In genomic region chr7:47255007-47255406, GRCh38 we compare ENCODE assay signal across 12 cellular contexts.
DNase-seq lines count a peak whose midpoint lies in the region; ATAC-seq, FAIRE-seq and TF ChIP-seq lines count a peak whose summit lies in the region.
"Had no signal": no experiment of that assay in that cellular context is flagged by ENCODE, and none has a peak within 500 bp of the region (broad histone marks: within the 10 kb centered on the region; RNA-seq: fewer than 3 reads in every experiment).

No MANE protein-coding gene starts in this region.

- H3K27ac Mint-ChIP-seq in astrocyte (ENCODE audit: unreplicated experiment) (no peak overlapping the region), T-helper 17 cell (no peak overlapping the region)
- peak overlapping the region in 1 of 10 donors; percentile 44 for H3K27ac Mint-ChIP-seq in naive thymus-derived CD8-positive, alpha-beta T cell
- H3K27ac Mint-ChIP-seq: activated CD4-positive, alpha-beta memory T cell treated with anti-CD3 and anti-CD28 coated beads, Interleukin-2, amount 10 ng/mL, durations not matched to agents 7 days and 5 days; CD4-positive, alpha-beta memory T cell had no signal

- H3K4me2 ChIP-seq in SK-N-SH (peak overlapping the region; percentile 88; the same call in 1 of the 2 replicates), astrocyte (ENCODE audit: low read length) (peak overlapping the region; percentile 97)

- no peak overlapping the region for H3K27ac ChIP-seq in SK-N-SH (ENCODE audit: low read depth in 2 of 2, low read length in 1 of 2)
- H3K27ac ChIP-seq in astrocyte (ENCODE audit: low read depth, low read length) = no peak overlapping the region
- peak overlapping the region; percentile 85 to 87 (median 86) for H3K27ac ChIP-seq in transverse colon

- in situ Hi-C loops in transverse colon (cut with MboI; ENCODE audit: low pct_ligation_motif_present in 1 of 4, low pct_unique_long_range_greater_than_20kb in 1 of 4, low sequenced_read_pairs in 3 of 4) = loop anchor here in 1 of 4 donors (25.0 kb wide), 1 partner anchor 182 kb away; no protein-coding TSS in a partner anchor

- POLR2A ChIA-PET in SK-N-SH (lab: Yijun Ruan, JAX) = no interaction called here
- POLR2A ChIA-PET in naive thymus-derived CD8-positive, alpha-beta T cell (lab: Charles Lee) = no interaction called here

- H3K9me3 Mint-ChIP-seq in astrocyte (ENCODE audit: unreplicated experiment) = peaks cover 4% of the 10 kb centered on the region
- peaks cover 0 to 10% (median 2%) of the 10 kb centered on the region in 9 donors for H3K9me3 Mint-ChIP-seq in naive thymus-derived CD8-positive, alpha-beta T cell
- H3K9me3 Mint-ChIP-seq: activated CD4-positive, alpha-beta memory T cell treated with anti-CD3 and anti-CD28 coated beads, Interleukin-2, amount 10 ng/mL, durations not matched to agents 7 days and 5 days had no signal

- H3K9me3 ChIP-seq in SK-N-SH (no peaks in the 10 kb centered on the region), astrocyte (ENCODE audit: insufficient read depth, low read depth, low read length) (no peaks in the 10 kb centered on the region), transverse colon (no peaks in the 10 kb centered on the region), T-helper 17 cell (ENCODE audit: control insufficient read depth, low read length, poor library complexity, severe bottlenecking) (no peaks in the 10 kb centered on the region)
- H3K9me3 ChIP-seq: thoracic aorta had no signal

- intact Hi-C loops in transverse colon (cut with DNase I; ENCODE audit: low total_unique reads) = no loop called here

- no peaks in the 10 kb centered on the region for H3K9me2 ChIP-seq in SK-N-SH

- no peak overlapping the region for H3K4me3 Mint-ChIP-seq in astrocyte (ENCODE audit: unreplicated experiment)
- H3K4me3 Mint-ChIP-seq in naive thymus-derived CD8-positive, alpha-beta T cell = peak overlapping the region in 6 of 10 donors; percentile 66 to 79 (median 76)
- no peak overlapping the region for H3K4me3 Mint-ChIP-seq in T-helper 17 cell
- H3K4me3 Mint-ChIP-seq: activated CD4-positive, alpha-beta memory T cell treated with anti-CD3 and anti-CD28 coated beads, Interleukin-2, amount 10 ng/mL, durations not matched to agents 7 days and 5 days had no signal

- H3K36me3 ChIP-seq in SK-N-SH (replicated peaks in 1 of 2; ENCODE audit: control insufficient read depth in 1 of 2, insufficient read depth in 2 of 2, low read length in 1 of 2) (no peaks in the 10 kb centered on the region), astrocyte (ENCODE audit: insufficient read depth, low read length) (no peaks in the 10 kb centered on the region), transverse colon (no peaks in the 10 kb centered on the region)
- H3K36me3 ChIP-seq: thoracic aorta had no signal

- CTCF ChIA-PET in SK-N-SH (lab: Yijun Ruan, JAX) = interaction anchor here (0.6 to 7.0 kb wide), 14 partner anchors 10 to 1335 kb away, joined by 3 to 139 read pairs (median 4); no protein-coding TSS in a partner anchor

- H4K20me1 ChIP-seq in SK-N-SH (ENCODE audit: insufficient read depth) (no peaks in the 10 kb centered on the region), astrocyte (ENCODE audit: insufficient read depth, low read length) (no peaks in the 10 kb centered on the region)

- H3K4me1 Mint-ChIP-seq in astrocyte (ENCODE audit: low read depth, unreplicated experiment) = peaks cover 23% of the 10 kb centered on the region
- peaks cover 9 to 27% (median 20%) of the 10 kb centered on the region in 4 donors for H3K4me1 Mint-ChIP-seq in naive thymus-derived CD8-positive, alpha-beta T cell
- peaks cover 4% of the 10 kb centered on the region for H3K4me1 Mint-ChIP-seq in T-helper 17 cell

- TF ChIP-seq EP300 in SK-N-SH (IDR thresholded peaks at IDR 0.05; ENCODE audit: borderline replicate concordance in 1 of 2, low read depth in 1 of 2, low read length in 1 of 2) (no peak), transverse colon (IDR thresholded peaks at IDR 0.05; ENCODE audit: low read depth) (no peak)

- no peak overlapping the region for H3K4me3 ChIP-seq in SK-N-SH (ENCODE audit: low read depth in 2 of 2, low read length in 1 of 2)
- H3K4me3 ChIP-seq in astrocyte (ENCODE audit: insufficient read depth, low read depth, low read length) = no peak overlapping the region
- H3K4me3 ChIP-seq in transverse colon = no peak overlapping the region

- peaks cover 4 to 14% of the 10 kb centered on the region in 2 experiments; a peak in 2 of 4 replicates for H3K4me1 ChIP-seq in SK-N-SH (ENCODE audit: control insufficient read depth in 1 of 2, insufficient read depth in 2 of 2, low read depth in 1 of 2, low read length in 1 of 2)
- H3K4me1 ChIP-seq in astrocyte (ENCODE audit: insufficient read depth, low read length) = peaks cover 9% of the 10 kb centered on the region
- peaks cover 5 to 26% (median 13%) of the 10 kb centered on the region in 4 donors for H3K4me1 ChIP-seq in transverse colon

- no peak for TF ChIP-seq POLR2A in transverse colon (IDR thresholded peaks at IDR 0.05)

- no peak for TF ChIP-seq RAD21 in SK-N-SH (IDR thresholded peaks at IDR 0.05; ENCODE audit: low read length)

- H3K9ac ChIP-seq in SK-N-SH (no peak overlapping the region), astrocyte (ENCODE audit: low read length) (no peak overlapping the region)

- H3F3A ChIP-seq in SK-N-SH (replicated peaks; ENCODE audit: insufficient read depth) = no peaks in the 10 kb centered on the region

- no peak for DNase-seq in SK-N-SH
- DNase-seq in astrocyte (ENCODE audit: low read depth) = no peak
- DNase-seq in naive thymus-derived CD8-positive, alpha-beta T cell = no peak
- no peak for DNase-seq in transverse colon
- no peak for DNase-seq in NCI-H748 (lab: John Stamatoyannopoulos, UW; ENCODE audit: unreplicated experiment)
- DNase-seq in activated CD4-positive, alpha-beta T cell treated with anti-CD3 and anti-CD28 coated beads, Interleukin-2, amount 50 U/mL, for 48 hours = no peak
- no peak for DNase-seq in T-helper 17 cell
- DNase-seq: NCI-H2029 treated with DMSO at 0.1 percent for 48 hours had no signal

- H3K79me2 ChIP-seq in SK-N-SH (ENCODE audit: insufficient read depth) = no peaks in the 10 kb centered on the region
- no peaks in the 10 kb centered on the region for H3K79me2 ChIP-seq in astrocyte (ENCODE audit: insufficient read depth, low read length)

- no peak for FAIRE-seq in astrocyte (lab: Jason Lieb, UNC)

- peaks cover 18% of the 10 kb centered on the region for H3K27me3 Mint-ChIP-seq in astrocyte (ENCODE audit: low read depth, unreplicated experiment)
- H3K27me3 Mint-ChIP-seq in naive thymus-derived CD8-positive, alpha-beta T cell = peaks cover 11 to 53% (median 34%) of the 10 kb centered on the region in 5 donors
- peaks cover 30% of the 10 kb centered on the region for H3K27me3 Mint-ChIP-seq in T-helper 17 cell

- no peaks in the 10 kb centered on the region for H3K27me3 ChIP-seq in SK-N-SH (ENCODE audit: insufficient read depth)
- H3K27me3 ChIP-seq in astrocyte (ENCODE audit: insufficient read depth, low read length) = no peaks in the 10 kb centered on the region
- no peaks in the 10 kb centered on the region for H3K27me3 ChIP-seq in transverse colon

- 86% methylated on average over 6 of the region's 7 CpGs for WGBS in SK-N-SH (ENCODE audit: low lambda C conversion rate)
- 81% methylated on average over 3 to 7 of the region's 7 CpGs for WGBS in transverse colon (ENCODE audit: low coverage in 1 of 2), 2 donors

- H3K36me3 Mint-ChIP-seq in astrocyte (ENCODE audit: low read depth, unreplicated experiment) (peaks cover 2% of the 10 kb centered on the region), T-helper 17 cell (ENCODE audit: low read depth) (peaks cover 6% of the 10 kb centered on the region)
- H3K36me3 Mint-ChIP-seq in naive thymus-derived CD8-positive, alpha-beta T cell = no peaks in the 10 kb centered on the region
- H3K36me3 Mint-ChIP-seq: CD4-positive, alpha-beta memory T cell had no signal

- TF ChIP-seq CTCF in SK-N-SH (IDR thresholded peaks at IDR 0.05) (no peak), astrocyte (IDR thresholded peaks at IDR 0.05; ENCODE audit: insufficient read depth, low read depth, low read length) (no peak), transverse colon (IDR thresholded peaks at IDR 0.05) (no peak)

- H2AFZ ChIP-seq in SK-N-SH (ENCODE audit: low read depth) = peak overlapping the region; percentile 89; the same call in 1 of the 2 replicates
- no peak overlapping the region for H2AFZ ChIP-seq in astrocyte (ENCODE audit: low read depth, low read length)

- no peak for ATAC-seq in SK-N-SH treated with all-trans-retinoic acid at 6 μM for 48 hours
- no peak for ATAC-seq in naive thymus-derived CD8-positive, alpha-beta T cell
- ATAC-seq in T-helper 17 cell = no peak

TF ChIP-seq in SK-N-SH, 30 proteins besides CTCF, POLR2A, EP300 and RAD21 (continues in another document):
- no peak for TF ChIP-seq TCF12 (IDR thresholded peaks at IDR 0.05)
- TF ChIP-seq RFX5 (IDR thresholded peaks at IDR 0.05; ENCODE audit: low read length) = no peak
- no peak for TF ChIP-seq MEF2A (IDR thresholded peaks at IDR 0.05; ENCODE audit: borderline replicate concordance, low read depth)
- TF ChIP-seq SMC3 (IDR thresholded peaks at IDR 0.05; ENCODE audit: low read depth, low read length) = no peak
- no peak for TF ChIP-seq GATA2 (CRISPR knock-in tag; IDR thresholded peaks at IDR 0.05)
- no peak for TF ChIP-seq GABPA (IDR thresholded peaks at IDR 0.05; ENCODE audit: low read depth)
- no peak for TF ChIP-seq RXRA (IDR thresholded peaks at IDR 0.05; ENCODE audit: borderline replicate concordance, low read depth)

TF ChIP-seq in SK-N-SH treated with all-trans-retinoic acid at 6 μM for 48 hours, 23 proteins besides CTCF, POLR2A, EP300 and RAD21 (continues in another document):
- TF ChIP-seq GLIS3 (CRISPR knock-in tag; IDR thresholded peaks at IDR 0.05) (no peak), ARNTL (CRISPR knock-in tag; IDR thresholded peaks at IDR 0.05; ENCODE audit: borderline replicate concordance, low read depth) (no peak), SNAI2 (CRISPR knock-in tag; IDR thresholded peaks at IDR 0.05) (no peak), CREB5 (CRISPR knock-in tag; IDR thresholded peaks at IDR 0.05; ENCODE audit: low read depth) (no peak)

Comparison
In these comparisons a context has a peak if more than half of its experiments do, and no peak if none do; other contexts are left out.
1. H3K27ac ChIP-seq: peak in transverse colon (4 of 4); none in SK-N-SH (0 of 2) and astrocyte (single experiment).
2. H3K4me3 Mint-ChIP-seq: peak in naive thymus-derived CD8-positive, alpha-beta T cell (6 of 10); none in astrocyte (single experiment) and T-helper 17 cell (single experiment).